Comparison of ENCODE assay signal across 1 cellular context in the genomic region with DNA sequence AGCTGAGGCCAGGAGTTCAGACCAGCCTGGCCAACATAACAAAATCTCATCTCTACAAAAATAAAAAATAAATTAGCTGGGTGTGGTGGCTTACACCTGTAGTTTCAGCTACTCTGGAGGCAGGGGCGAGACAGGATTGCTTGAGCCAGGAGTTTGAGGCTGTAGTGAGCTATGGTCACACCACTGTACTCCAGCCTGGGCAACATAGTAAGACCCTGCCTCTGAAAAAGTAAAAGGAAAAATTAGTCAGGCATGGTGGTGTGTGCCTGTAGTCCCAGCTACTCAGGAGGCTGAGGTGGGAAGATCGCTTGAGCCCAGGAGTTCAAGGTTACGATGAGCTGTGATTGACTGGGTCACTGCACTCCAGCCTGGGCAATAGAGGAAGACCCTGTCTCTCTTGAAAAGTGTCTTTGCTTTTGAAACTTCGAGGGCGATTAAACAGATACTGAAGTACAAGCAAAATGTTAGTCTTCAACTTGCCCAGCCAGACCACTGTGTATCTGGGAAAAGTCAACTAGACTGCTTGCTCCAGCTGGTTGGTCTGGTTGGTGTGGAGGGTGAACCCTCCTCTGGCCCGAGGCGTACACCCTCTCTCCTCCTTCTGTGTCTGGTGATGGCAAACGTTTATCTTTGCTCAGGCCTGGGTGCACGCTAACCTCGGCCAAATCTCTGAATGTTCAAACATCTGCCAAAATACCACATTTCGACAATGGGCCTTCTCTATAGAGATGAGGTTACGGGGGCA.
TF ChIP-seq lines count a peak whose summit lies in the region.

No MANE protein-coding gene starts in this region.

TF ChIP-seq in HepG2, 621 proteins besides CTCF, POLR2A, EP300 and RAD21:
- peak; percentile 69; the same call in 1 of the 2 replicates for TF ChIP-seq ZNF121 (CRISPR knock-in tag; IDR thresholded peaks at IDR 0.05)
- TF ChIP-seq, protein P1, sequence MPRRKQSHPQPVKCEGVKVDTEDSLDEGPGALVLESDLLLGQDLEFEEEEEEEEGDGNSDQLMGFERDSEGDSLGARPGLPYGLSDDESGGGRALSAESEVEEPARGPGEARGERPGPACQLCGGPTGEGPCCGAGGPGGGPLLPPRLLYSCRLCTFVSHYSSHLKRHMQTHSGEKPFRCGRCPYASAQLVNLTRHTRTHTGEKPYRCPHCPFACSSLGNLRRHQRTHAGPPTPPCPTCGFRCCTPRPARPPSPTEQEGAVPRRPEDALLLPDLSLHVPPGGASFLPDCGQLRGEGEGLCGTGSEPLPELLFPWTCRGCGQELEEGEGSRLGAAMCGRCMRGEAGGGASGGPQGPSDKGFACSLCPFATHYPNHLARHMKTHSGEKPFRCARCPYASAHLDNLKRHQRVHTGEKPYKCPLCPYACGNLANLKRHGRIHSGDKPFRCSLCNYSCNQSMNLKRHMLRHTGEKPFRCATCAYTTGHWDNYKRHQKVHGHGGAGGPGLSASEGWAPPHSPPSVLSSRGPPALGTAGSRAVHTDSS (CRISPR knock-in tag; conservative IDR thresholded peaks at IDR 0.05) = no peak
